9 cellular contexts compared by ENCODE assay signal in genomic region chr12:93363854-93364297, GRCh38. TPM values are rescaled to one million over a fixed set of nuclear protein-coding genes. Genes with fewer than 3 reads are reported as not detected.
DNase-seq lines count a peak whose midpoint lies in the region; ATAC-seq and TF ChIP-seq lines count a peak whose summit lies in the region.
"Had no signal": no experiment of that assay in that cellular context is flagged by ENCODE, and none has a peak within 500 bp of the region (broad histone marks: within the 10 kb centered on the region; RNA-seq: fewer than 3 reads in every experiment).

No MANE protein-coding gene starts in this region.

- ATAC-seq in activated CD8-positive, alpha-beta memory T cell treated with anti-CD3 and anti-CD28 coated beads, Interleukin-2, amount 10 ng/mL, durations not matched to agents 7 days and 5 days: peak; percentile 84
- ATAC-seq in HG02973 (IDR thresholded peaks at IDR 0.05; ENCODE audit: unreplicated experiment): peak; percentile 64
- peak; percentile 74 for ATAC-seq in stimulated activated memory B cell treated with anti-CD40 and anti-IgM and Interleukin-4, amounts not matched to agents 10 μg/mL and 1 μg/mL and 100 μg/mL, for 72 hours

- TF ChIP-seq POLR2A in tibial nerve (IDR thresholded peaks at IDR 0.05): no peak

- H3K27me3 Mint-ChIP-seq in activated CD8-positive, alpha-beta memory T cell treated with anti-CD3 and anti-CD28 coated beads, Interleukin-2, amount 10 ng/mL, durations not matched to agents 7 days and 5 days: no peaks in the 10 kb centered on the region
- peaks cover 8% of the 10 kb centered on the region for H3K27me3 Mint-ChIP-seq in stimulated activated memory B cell treated with anti-CD40 and anti-IgM and Interleukin-4, amounts not matched to agents 10 μg/mL and 1 μg/mL and 100 μg/mL, for 72 hours

- H3K4me3 Mint-ChIP-seq in activated CD8-positive, alpha-beta memory T cell treated with anti-CD3 and anti-CD28 coated beads, Interleukin-2, amount 10 ng/mL, durations not matched to agents 7 days and 5 days: no peak overlapping the region
- H3K4me3 Mint-ChIP-seq in stimulated activated memory B cell treated with anti-CD40 and anti-IgM and Interleukin-4, amounts not matched to agents 10 μg/mL and 1 μg/mL and 100 μg/mL, for 72 hours: no peak overlapping the region

- no peaks in the 10 kb centered on the region for H3K36me3 ChIP-seq in tibial nerve
- H3K36me3 ChIP-seq: Peyer's patch had no signal

- no peak for TF ChIP-seq EP300 in tibial nerve (IDR thresholded peaks at IDR 0.05)

- DNase-seq in activated CD8-positive, alpha-beta memory T cell treated with anti-CD3 and anti-CD28 coated beads, Interleukin-2, amount 10 ng/mL, durations not matched to agents 7 days and 5 days: no peak
- DNase-seq in activated CD8-positive, alpha-beta memory T cell treated with anti-CD3 and anti-CD28 coated beads for 24 hours: no peak
- DNase-seq in OCI-M1 (lab: John Stamatoyannopoulos, UW) (peak; percentile 94), tibial nerve (ENCODE audit: low spot score in 2 of 2) (no peak), HuH-7 (ENCODE audit: low spot score) (no peak), cortex of kidney (lab: John Stamatoyannopoulos, UW) (no peak)
- DNase-seq: Peyer's patch had no signal

- no peaks in the 10 kb centered on the region for H3K36me3 Mint-ChIP-seq in activated CD8-positive, alpha-beta memory T cell treated with anti-CD3 and anti-CD28 coated beads, Interleukin-2, amount 10 ng/mL, durations not matched to agents 7 days and 5 days
- no peaks in the 10 kb centered on the region for H3K36me3 Mint-ChIP-seq in stimulated activated memory B cell treated with anti-CD40 and anti-IgM and Interleukin-4, amounts not matched to agents 10 μg/mL and 1 μg/mL and 100 μg/mL, for 72 hours

- H3K4me1 Mint-ChIP-seq in activated CD8-positive, alpha-beta memory T cell treated with anti-CD3 and anti-CD28 coated beads, Interleukin-2, amount 10 ng/mL, durations not matched to agents 7 days and 5 days: peaks cover 14% of the 10 kb centered on the region
- H3K4me1 Mint-ChIP-seq in stimulated activated memory B cell treated with anti-CD40 and anti-IgM and Interleukin-4, amounts not matched to agents 10 μg/mL and 1 μg/mL and 100 μg/mL, for 72 hours: peaks cover 7% of the 10 kb centered on the region

- H3K4me1 ChIP-seq in tibial nerve: no peaks in the 10 kb centered on the region
- H3K4me1 ChIP-seq: Peyer's patch had no signal

- CTCF ChIA-PET in activated CD8-positive, alpha-beta memory T cell treated with anti-CD3 and anti-CD28 coated beads, Interleukin-2, amount 10 ng/mL, durations not matched to agents 7 days and 5 days (lab: Charles Lee): interaction anchor here (0.5 to 1.8 kb wide), 7 partner anchors 12 to 1958 kb away, joined by 3 to 7 read pairs (median 4); no protein-coding TSS in a partner anchor

- peak overlapping the region; percentile 77 for H3K27ac Mint-ChIP-seq in activated CD8-positive, alpha-beta memory T cell treated with anti-CD3 and anti-CD28 coated beads, Interleukin-2, amount 10 ng/mL, durations not matched to agents 7 days and 5 days
- H3K27ac Mint-ChIP-seq in stimulated activated memory B cell treated with anti-CD40 and anti-IgM and Interleukin-4, amounts not matched to agents 10 μg/mL and 1 μg/mL and 100 μg/mL, for 72 hours: no peak overlapping the region

- no peaks in the 10 kb centered on the region for H3K27me3 ChIP-seq in tibial nerve
- H3K27me3 ChIP-seq: Peyer's patch had no signal

- TF ChIP-seq CTCF in tibial nerve (IDR thresholded peaks at IDR 0.05): no peak

- 72 to 78% methylated on average over 3 of the region's 3 CpGs for WGBS in tibial nerve, 2 donors

- H3K9me3 ChIP-seq in tibial nerve: no peaks in the 10 kb centered on the region
- H3K9me3 ChIP-seq: Peyer's patch had no signal

- H3K4me3 ChIP-seq in tibial nerve: no peak overlapping the region
- H3K4me3 ChIP-seq: Peyer's patch had no signal

- H3K27ac ChIP-seq in tibial nerve: no peak overlapping the region
- H3K27ac ChIP-seq: Peyer's patch had no signal

- no peaks in the 10 kb centered on the region for H3K9me3 Mint-ChIP-seq in activated CD8-positive, alpha-beta memory T cell treated with anti-CD3 and anti-CD28 coated beads, Interleukin-2, amount 10 ng/mL, durations not matched to agents 7 days and 5 days (ENCODE audit: low read depth)
- H3K9me3 Mint-ChIP-seq in stimulated activated memory B cell treated with anti-CD40 and anti-IgM and Interleukin-4, amounts not matched to agents 10 μg/mL and 1 μg/mL and 100 μg/mL, for 72 hours: no peaks in the 10 kb centered on the region

RNA-seq across cellular contexts. Expression of gene NUDT4, which starts 13.8 kb away (rescaled TPM):
- total RNA-seq in activated CD8-positive, alpha-beta memory T cell treated with anti-CD3 and anti-CD28 coated beads, Interleukin-2, amount 10 ng/mL, durations not matched to agents 7 days and 5 days: 10 to 100 TPM; 42.8 to 63.8 TPM
- 10 to 100 TPM; 54.4 to 84.3 (median 69.9) TPM for total RNA-seq in tibial nerve
